12 cellular contexts compared by ENCODE assay signal in the genomic region with DNA sequence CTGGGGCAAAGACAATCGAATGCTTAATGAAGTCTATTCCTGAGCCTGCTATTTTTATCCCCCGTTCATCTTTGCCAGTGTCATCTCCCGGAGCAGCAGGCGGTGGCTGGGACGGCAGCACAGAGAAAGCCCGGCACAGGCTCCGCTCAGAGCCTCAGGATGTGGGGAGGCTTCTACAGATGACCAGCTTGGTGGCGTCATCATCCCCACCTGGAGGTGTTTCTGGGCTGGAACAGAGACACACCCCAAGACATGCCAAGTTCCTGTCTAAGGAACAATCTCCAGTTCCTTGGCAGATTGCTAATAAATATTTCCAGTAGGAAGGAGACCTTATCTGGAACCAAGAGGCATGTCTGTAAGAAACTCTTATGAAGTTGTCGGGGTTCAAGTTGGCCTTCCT.
"Had no signal": no experiment of that assay in that cellular context is flagged by ENCODE, and none has a peak within 500 bp of the region (broad histone marks: within the 10 kb centered on the region; RNA-seq: fewer than 3 reads in every experiment).

No MANE protein-coding gene starts in this region.

- H3K9me3 ChIP-seq: left lung, tibial artery had no signal

- H3K36me3 ChIP-seq: left lung, tibial artery had no signal

- DNase-seq: activated CD4-positive, alpha-beta memory T cell treated with anti-CD3 and anti-CD28 coated beads, Interleukin-2, amount 10 ng/mL, durations not matched to agents 7 days and 5 days; activated CD4-positive, alpha-beta T cell treated with anti-CD3 and anti-CD28 coated beads for 36 hours; activated effector memory CD4-positive, alpha-beta T cell treated with anti-CD3 and anti-CD28 coated beads, Interleukin-2, amount 50 U/mL, for 16 hours; activated T-cell treated with anti-CD3 and anti-CD28 coated beads, Interleukin-2, amount 50 U/mL, for 48 hours; effector CD8-positive, alpha-beta T cell; kidney; left lung; mesendoderm; tibial artery had no signal

- ATAC-seq: activated CD4-positive, alpha-beta T cell treated with anti-CD3 and anti-CD28 coated beads for 36 hours; activated naive CD4-positive, alpha-beta T cell treated with anti-CD3 and anti-CD28 coated beads, Interleukin-2, amount 50 U/mL, for 72 hours; left lung; stimulated activated memory B cell treated with anti-CD40 and anti-IgM and Interleukin-4, amounts not matched to agents 10 μg/mL and 1 μg/mL and 100 μg/mL, for 72 hours had no signal

- H3K4me3 ChIP-seq: hepatocyte, left lung, tibial artery had no signal

- H3K27me3 ChIP-seq: hepatocyte had no signal

- H3K4me1 ChIP-seq: left lung, tibial artery had no signal

- H3K27ac ChIP-seq: hepatocyte, left lung, tibial artery had no signal
